1 cellular context compared by ENCODE assay signal in the genomic region with DNA sequence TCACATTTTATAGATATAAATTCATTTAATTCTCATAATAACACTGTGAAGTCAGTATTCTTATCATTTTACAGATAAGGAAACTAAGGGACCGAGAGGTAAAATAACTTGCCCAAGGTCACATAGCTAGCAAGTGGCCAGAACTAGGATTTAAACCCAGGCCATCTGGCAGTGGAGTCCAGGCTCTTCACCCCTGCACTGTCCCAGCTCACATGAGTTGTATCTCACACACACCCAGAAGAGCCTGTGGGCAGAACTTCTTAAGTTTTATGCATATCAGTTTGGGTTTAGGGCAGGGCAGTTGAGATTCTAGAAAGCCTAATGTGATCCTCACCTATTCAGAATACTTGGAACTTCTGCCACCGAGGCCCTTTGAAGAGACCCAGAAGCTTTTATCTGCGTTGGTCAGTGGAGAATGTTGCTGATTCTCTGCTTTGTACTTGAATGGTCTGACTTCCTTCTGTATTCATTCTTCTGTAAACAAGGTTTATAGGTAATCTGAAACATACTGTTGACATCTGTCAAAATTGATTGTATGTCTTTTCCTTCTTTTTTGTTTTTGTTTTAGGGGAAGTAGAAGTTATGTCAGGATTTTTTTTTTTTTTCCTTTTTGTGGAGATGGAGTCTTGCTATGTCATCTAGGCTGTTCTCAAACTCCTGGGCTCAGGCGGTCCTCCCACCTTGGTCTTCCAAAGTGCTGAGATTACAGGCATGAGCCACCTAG.
TF ChIP-seq lines count a peak whose summit lies in the region.

No MANE protein-coding gene starts in this region.

TF ChIP-seq in K562, 482 proteins besides CTCF, POLR2A, EP300 and RAD21 (continued from another document):
- TF ChIP-seq, protein P1, sequence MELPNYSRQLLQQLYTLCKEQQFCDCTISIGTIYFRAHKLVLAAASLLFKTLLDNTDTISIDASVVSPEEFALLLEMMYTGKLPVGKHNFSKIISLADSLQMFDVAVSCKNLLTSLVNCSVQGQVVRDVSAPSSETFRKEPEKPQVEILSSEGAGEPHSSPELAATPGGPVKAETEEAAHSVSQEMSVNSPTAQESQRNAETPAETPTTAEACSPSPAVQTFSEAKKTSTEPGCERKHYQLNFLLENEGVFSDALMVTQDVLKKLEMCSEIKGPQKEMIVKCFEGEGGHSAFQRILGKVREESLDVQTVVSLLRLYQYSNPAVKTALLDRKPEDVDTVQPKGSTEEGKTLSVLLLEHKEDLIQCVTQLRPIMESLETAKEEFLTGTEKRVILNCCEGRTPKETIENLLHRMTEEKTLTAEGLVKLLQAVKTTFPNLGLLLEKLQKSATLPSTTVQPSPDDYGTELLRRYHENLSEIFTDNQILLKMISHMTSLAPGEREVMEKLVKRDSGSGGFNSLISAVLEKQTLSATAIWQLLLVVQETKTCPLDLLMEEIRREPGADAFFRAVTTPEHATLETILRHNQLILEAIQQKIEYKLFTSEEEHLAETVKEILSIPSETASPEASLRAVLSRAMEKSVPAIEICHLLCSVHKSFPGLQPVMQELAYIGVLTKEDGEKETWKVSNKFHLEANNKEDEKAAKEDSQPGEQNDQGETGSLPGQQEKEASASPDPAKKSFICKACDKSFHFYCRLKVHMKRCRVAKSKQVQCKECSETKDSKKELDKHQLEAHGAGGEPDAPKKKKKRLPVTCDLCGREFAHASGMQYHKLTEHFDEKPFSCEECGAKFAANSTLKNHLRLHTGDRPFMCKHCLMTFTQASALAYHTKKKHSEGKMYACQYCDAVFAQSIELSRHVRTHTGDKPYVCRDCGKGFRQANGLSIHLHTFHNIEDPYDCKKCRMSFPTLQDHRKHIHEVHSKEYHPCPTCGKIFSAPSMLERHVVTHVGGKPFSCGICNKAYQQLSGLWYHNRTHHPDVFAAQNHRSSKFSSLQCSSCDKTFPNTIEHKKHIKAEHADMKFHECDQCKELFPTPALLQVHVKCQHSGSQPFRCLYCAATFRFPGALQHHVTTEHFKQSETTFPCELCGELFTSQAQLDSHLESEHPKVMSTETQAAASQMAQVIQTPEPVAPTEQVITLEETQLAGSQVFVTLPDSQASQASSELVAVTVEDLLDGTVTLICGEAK (IDR thresholded peaks at IDR 0.05): peak; percentile 17; the same call in 1 of the 2 replicates
- TF ChIP-seq, protein P1 (CRISPR knock-in tag; IDR thresholded peaks at IDR 0.05): no peak
- TF ChIP-seq NFE2 (IDR thresholded peaks at IDR 0.05; ENCODE audit: low read depth): peak; percentile 54
- peak; percentile 68; the same call in 1 of the 2 replicates for TF ChIP-seq ZEB2 (IDR thresholded peaks at IDR 0.05)
- TF ChIP-seq HDAC1 (IDR thresholded peaks at IDR 0.05): peak in 1 of 2 experiments; percentile 81; a peak in 2 of 4 replicates
- TF ChIP-seq RCOR1 (IDR thresholded peaks at IDR 0.05; ENCODE audit: borderline replicate concordance in 1 of 2, low read depth in 2 of 2, low read length in 2 of 2): peak in 1 of 2 experiments; percentile 58; a peak in 1 of 4 replicates
- 0 out of 2 replicates have a peak, but pooled peaks have one; percentile 15 for TF ChIP-seq CXXC5 (CRISPR knock-in tag; IDR thresholded peaks at IDR 0.05)
- TF ChIP-seq KAT8 (IDR thresholded peaks at IDR 0.05; ENCODE audit: low read depth): no peak
- TF ChIP-seq TARDBP (IDR thresholded peaks at IDR 0.05): no peak
- TF ChIP-seq, protein P2, sequence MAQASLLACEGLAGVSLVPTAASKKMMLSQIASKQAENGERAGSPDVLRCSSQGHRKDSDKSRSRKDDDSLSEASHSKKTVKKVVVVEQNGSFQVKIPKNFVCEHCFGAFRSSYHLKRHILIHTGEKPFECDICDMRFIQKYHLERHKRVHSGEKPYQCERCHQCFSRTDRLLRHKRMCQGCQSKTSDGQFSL (CRISPR knock-in tag; IDR thresholded peaks at IDR 0.05): no peak
- TF ChIP-seq, protein P2 (tag; IDR thresholded peaks at IDR 0.05): no peak
- TF ChIP-seq CBX2 (IDR thresholded peaks at IDR 0.05; ENCODE audit: insufficient read depth, low read length, poor library complexity, severe bottlenecking): no peak
- peak; percentile 80 to 91; a peak in 3 of 4 replicates for TF ChIP-seq FOXK2 (conservative IDR thresholded peaks at IDR 0.05 in 1 of 2, IDR thresholded peaks at IDR 0.05 in 1 of 2; ENCODE audit: low read depth in 2 of 2)
- TF ChIP-seq ESRRA (IDR thresholded peaks at IDR 0.05; ENCODE audit: borderline replicate concordance, low read depth): 0 out of 2 replicates have a peak, but pooled peaks have one; percentile 42
- TF ChIP-seq SOX6 (IDR thresholded peaks at IDR 0.05): peak; percentile 78; the same call in 1 of the 2 replicates
- TF ChIP-seq LEF1 (IDR thresholded peaks at IDR 0.05): 0 out of 2 replicates have a peak, but pooled peaks have one; percentile 19
- TF ChIP-seq PPARD (CRISPR knock-in tag; IDR thresholded peaks at IDR 0.05): no peak
- peak; percentile 91 for TF ChIP-seq ZNF263 (CRISPR knock-in tag; IDR thresholded peaks at IDR 0.05; ENCODE audit: borderline replicate concordance)
- TF ChIP-seq, protein P3, sequence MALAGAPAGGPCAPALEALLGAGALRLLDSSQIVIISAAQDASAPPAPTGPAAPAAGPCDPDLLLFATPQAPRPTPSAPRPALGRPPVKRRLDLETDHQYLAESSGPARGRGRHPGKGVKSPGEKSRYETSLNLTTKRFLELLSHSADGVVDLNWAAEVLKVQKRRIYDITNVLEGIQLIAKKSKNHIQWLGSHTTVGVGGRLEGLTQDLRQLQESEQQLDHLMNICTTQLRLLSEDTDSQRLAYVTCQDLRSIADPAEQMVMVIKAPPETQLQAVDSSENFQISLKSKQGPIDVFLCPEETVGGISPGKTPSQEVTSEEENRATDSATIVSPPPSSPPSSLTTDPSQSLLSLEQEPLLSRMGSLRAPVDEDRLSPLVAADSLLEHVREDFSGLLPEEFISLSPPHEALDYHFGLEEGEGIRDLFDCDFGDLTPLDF (CRISPR knock-in tag; IDR thresholded peaks at IDR 0.05): no peak
- TF ChIP-seq CTBP1 (IDR thresholded peaks at IDR 0.05; ENCODE audit: borderline replicate concordance): peak; percentile 51; the same call in 1 of the 2 replicates
- TF ChIP-seq SRF (CRISPR knock-in tag; IDR thresholded peaks at IDR 0.05): 0 out of 4 replicates have a peak, but pooled peaks of 1 of the 2 experiments have one; percentile 13
- 0 out of 2 replicates have a peak, but pooled peaks have one; percentile 21 for TF ChIP-seq ADNP (tag; IDR thresholded peaks at IDR 0.05)
- TF ChIP-seq, protein P4, sequence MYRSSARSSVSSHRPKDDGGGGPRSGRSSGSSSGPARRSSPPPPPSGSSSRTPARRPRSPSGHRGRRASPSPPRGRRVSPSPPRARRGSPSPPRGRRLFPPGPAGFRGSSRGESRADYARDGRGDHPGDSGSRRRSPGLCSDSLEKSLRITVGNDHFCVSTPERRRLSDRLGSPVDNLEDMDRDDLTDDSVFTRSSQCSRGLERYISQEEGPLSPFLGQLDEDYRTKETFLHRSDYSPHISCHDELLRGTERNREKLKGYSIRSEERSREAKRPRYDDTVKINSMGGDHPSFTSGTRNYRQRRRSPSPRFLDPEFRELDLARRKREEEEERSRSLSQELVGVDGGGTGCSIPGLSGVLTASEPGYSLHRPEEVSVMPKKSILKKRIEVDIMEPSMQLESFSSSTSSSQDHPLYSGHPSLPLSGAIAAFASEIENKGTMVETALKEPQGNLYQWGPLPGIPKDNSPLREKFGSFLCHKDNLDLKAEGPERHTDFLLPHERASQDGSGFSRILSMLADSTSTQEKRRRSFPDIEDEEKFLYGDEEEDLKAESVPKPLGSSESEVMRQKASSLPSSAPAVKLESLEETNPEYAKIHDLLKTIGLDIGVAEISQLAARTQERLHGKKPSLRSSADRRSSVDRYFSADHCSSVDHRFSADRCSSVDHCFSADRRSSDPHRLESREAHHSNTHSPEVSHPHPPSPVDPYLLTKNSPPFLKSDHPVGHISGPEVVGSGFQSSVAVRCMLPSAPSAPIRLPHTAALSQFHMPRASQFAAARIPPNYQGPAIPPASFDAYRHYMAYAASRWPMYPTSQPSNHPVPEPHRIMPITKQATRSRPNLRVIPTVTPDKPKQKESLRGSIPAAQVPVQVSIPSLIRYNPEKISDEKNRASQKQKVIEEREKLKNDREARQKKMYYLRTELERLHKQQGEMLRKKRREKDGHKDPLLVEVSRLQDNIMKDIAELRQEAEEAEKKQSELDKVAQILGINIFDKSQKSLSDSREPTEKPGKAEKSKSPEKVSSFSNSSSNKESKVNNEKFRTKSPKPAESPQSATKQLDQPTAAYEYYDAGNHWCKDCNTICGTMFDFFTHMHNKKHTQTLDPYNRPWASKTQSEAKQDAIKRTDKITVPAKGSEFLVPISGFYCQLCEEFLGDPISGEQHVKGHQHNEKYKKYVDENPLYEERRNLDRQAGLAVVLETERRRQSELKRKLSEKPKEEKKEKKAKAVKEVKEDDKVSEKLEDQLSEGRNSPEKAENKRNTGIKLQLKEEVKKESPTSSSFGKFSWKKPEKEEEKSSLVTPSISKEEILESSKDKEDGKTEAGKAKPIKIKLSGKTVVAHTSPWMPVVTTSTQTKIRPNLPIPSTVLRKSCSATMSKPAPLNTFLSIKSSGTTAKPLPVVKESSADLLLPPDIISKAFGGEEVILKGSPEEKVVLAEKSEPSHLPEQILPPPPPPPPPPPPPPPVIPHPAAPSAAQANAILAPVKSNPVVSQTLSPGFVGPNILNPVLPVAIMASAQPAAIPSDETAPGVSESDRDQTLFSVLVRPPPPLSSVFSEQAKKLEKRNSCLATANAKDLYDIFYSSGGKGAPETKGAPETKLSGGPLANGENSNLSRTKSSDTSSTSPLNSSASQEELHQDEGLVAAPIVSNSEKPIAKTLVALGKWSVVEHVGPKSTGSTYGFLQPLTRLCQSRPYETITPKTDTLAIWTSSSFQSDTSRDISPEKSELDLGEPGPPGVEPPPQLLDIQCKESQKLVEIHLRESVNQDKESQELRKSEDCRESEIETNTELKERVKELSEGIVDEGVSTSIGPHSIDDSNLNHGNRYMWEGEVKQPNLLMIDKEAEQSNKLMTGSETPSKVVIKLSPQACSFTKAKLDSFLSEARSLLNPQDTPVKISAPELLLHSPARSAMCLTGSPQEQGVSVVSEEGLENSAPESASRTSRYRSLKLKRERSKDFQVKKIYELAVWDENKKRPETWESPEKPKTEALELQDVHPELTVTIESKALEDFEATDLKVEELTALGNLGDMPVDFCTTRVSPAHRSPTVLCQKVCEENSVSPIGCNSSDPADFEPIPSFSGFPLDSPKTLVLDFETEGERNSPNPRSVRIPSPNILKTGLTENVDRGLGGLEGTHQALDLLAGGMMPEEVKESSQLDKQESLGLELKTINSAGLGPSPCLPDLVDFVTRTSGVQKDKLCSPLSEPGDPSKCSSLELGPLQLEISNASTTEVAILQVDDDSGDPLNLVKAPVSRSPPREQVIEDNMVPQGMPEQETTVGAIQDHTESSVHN (IDR thresholded peaks at IDR 0.05; ENCODE audit: borderline replicate concordance in 1 of 2, low read depth in 1 of 2): peak in 1 of 2 experiments; percentile 23; a peak in 1 of 4 replicates
- no peak for TF ChIP-seq ZFP36 (IDR thresholded peaks at IDR 0.05; ENCODE audit: low read depth, low read length, partially characterized antibody)
- TF ChIP-seq TCF3 (CRISPR knock-in tag; IDR thresholded peaks at IDR 0.05): peak; percentile 42; the same call in 1 of the 2 replicates
- TF ChIP-seq NR2C2 (CRISPR knock-in tag; IDR thresholded peaks at IDR 0.05): no peak
- TF ChIP-seq NR2C2 (tag; IDR thresholded peaks at IDR 0.05): no peak
- peak; percentile 58; the same call in 1 of the 2 replicates for TF ChIP-seq SMARCE1 (IDR thresholded peaks at IDR 0.05)
- peak; percentile 68 to 72 for TF ChIP-seq KDM1A (IDR thresholded peaks at IDR 0.05)
- peak; percentile 51 for TF ChIP-seq CBFA2T3 (IDR thresholded peaks at IDR 0.05)
